Comparison of ENCODE assay signal across 10 cellular contexts in genomic region chr11:34313099-34313517, GRCh38. TPM values are rescaled to one million over a fixed set of nuclear protein-coding genes. Genes with fewer than 3 reads are reported as not detected.
DNase-seq lines count a peak whose midpoint lies in the region; ATAC-seq and TF ChIP-seq lines count a peak whose summit lies in the region.
"Had no signal": no experiment of that assay in that cellular context is flagged by ENCODE, and none has a peak within 500 bp of the region (broad histone marks: within the 10 kb centered on the region; RNA-seq: fewer than 3 reads in every experiment).

No MANE protein-coding gene starts in this region.

- no peak overlapping the region for H3K4me3 ChIP-seq in left lung
- H3K4me3 ChIP-seq: A549 had no signal

- H3K4me1 Mint-ChIP-seq in activated CD4-positive, alpha-beta T cell treated with anti-CD3 and anti-CD28 coated beads, Interleukin-2, amount 10 ng/mL, durations not matched to agents 7 days and 5 days, result peaks cover 21% of the 10 kb centered on the region
- peaks cover 18 to 40% (median 31%) of the 10 kb centered on the region in 4 donors for H3K4me1 Mint-ChIP-seq in naive thymus-derived CD8-positive, alpha-beta T cell

- peak; percentile 36 for DNase-seq in activated CD4-positive, alpha-beta T cell treated with anti-CD3 and anti-CD28 coated beads, Interleukin-2, amount 10 ng/mL, durations not matched to agents 7 days and 5 days
- DNase-seq in activated CD4-positive, alpha-beta T cell treated with anti-CD3 and anti-CD28 coated beads, Interleukin-2, amount 50 U/mL, for 4 hours, result no peak
- DNase-seq in HT1080 (ENCODE audit: low read depth), result peak; percentile 11
- peak in 5 of 10 donors; percentile 4 to 65 (median 38) for DNase-seq in naive thymus-derived CD8-positive, alpha-beta T cell
- DNase-seq in RKO (ENCODE audit: low spot score), result no peak
- DNase-seq in left colon, result no peak
- DNase-seq in left lung, result no peak
- DNase-seq: activated CD4-positive, CD25-positive, alpha-beta regulatory T cell treated with anti-CD3 and anti-CD28 coated beads, Interleukin-2, amount 50 U/mL, for 72 hours had no signal

- H3K4me1 ChIP-seq in left lung, result peaks cover 0 to 25% of the 10 kb centered on the region in 2 donors

- H3K36me3 Mint-ChIP-seq in activated CD4-positive, alpha-beta T cell treated with anti-CD3 and anti-CD28 coated beads, Interleukin-2, amount 10 ng/mL, durations not matched to agents 7 days and 5 days (ENCODE audit: low read depth), result no peaks in the 10 kb centered on the region
- no peaks in the 10 kb centered on the region for H3K36me3 Mint-ChIP-seq in naive thymus-derived CD8-positive, alpha-beta T cell

- no peaks in the 10 kb centered on the region for H3K9me3 Mint-ChIP-seq in activated CD4-positive, alpha-beta T cell treated with anti-CD3 and anti-CD28 coated beads, Interleukin-2, amount 10 ng/mL, durations not matched to agents 7 days and 5 days
- H3K9me3 Mint-ChIP-seq in naive thymus-derived CD8-positive, alpha-beta T cell, result no peaks in the 10 kb centered on the region

- intact Hi-C loops in left colon (cut with DNase I, micrococcal nuclease) (no loop called here), left lung (cut with DNase I) (no loop called here)

- TF ChIP-seq CTCF in left lung (IDR thresholded peaks at IDR 0.05), result no peak

- POLR2A ChIA-PET in activated CD4-positive, alpha-beta T cell treated with anti-CD3 and anti-CD28 coated beads, Interleukin-2, amount 10 ng/mL, durations not matched to agents 7 days and 5 days (lab: Charles Lee), result no interaction called here
- POLR2A ChIA-PET in naive thymus-derived CD8-positive, alpha-beta T cell (lab: Charles Lee), result no interaction called here

- no peaks in the 10 kb centered on the region for H3K27me3 ChIP-seq in left lung

- ATAC-seq in GM21529 (IDR thresholded peaks at IDR 0.05; ENCODE audit: unreplicated experiment) (peak; percentile 94), left colon (no peak), left lung (no peak)
- peak; percentile 80 to 88 for ATAC-seq in naive thymus-derived CD8-positive, alpha-beta T cell
- ATAC-seq: A549 had no signal

- peaks cover 14% of the 10 kb centered on the region for H3K27me3 Mint-ChIP-seq in activated CD4-positive, alpha-beta T cell treated with anti-CD3 and anti-CD28 coated beads, Interleukin-2, amount 10 ng/mL, durations not matched to agents 7 days and 5 days
- peaks cover 0 to 2% (median 0%) of the 10 kb centered on the region in 5 donors for H3K27me3 Mint-ChIP-seq in naive thymus-derived CD8-positive, alpha-beta T cell

- no peak overlapping the region for H3K4me3 Mint-ChIP-seq in activated CD4-positive, alpha-beta T cell treated with anti-CD3 and anti-CD28 coated beads, Interleukin-2, amount 10 ng/mL, durations not matched to agents 7 days and 5 days
- H3K4me3 Mint-ChIP-seq in naive thymus-derived CD8-positive, alpha-beta T cell, result peak overlapping the region in 3 of 10 donors; percentile 3 to 55 (median 15)

- CTCF ChIA-PET in activated CD4-positive, alpha-beta T cell treated with anti-CD3 and anti-CD28 coated beads, Interleukin-2, amount 10 ng/mL, durations not matched to agents 7 days and 5 days (lab: Charles Lee), result no interaction called here

- H3K9me3 ChIP-seq in left lung, result no peaks in the 10 kb centered on the region
- H3K9me3 ChIP-seq: A549 had no signal

- no peaks in the 10 kb centered on the region for H3K36me3 ChIP-seq in left lung

- no peak overlapping the region for H3K27ac ChIP-seq in left lung

- H3K27ac Mint-ChIP-seq in activated CD4-positive, alpha-beta T cell treated with anti-CD3 and anti-CD28 coated beads, Interleukin-2, amount 10 ng/mL, durations not matched to agents 7 days and 5 days, result no peak overlapping the region
- peak overlapping the region in 1 of 10 donors; percentile 40 for H3K27ac Mint-ChIP-seq in naive thymus-derived CD8-positive, alpha-beta T cell

RNA-seq across cellular contexts. Expression of gene ABTB2, which starts 44.7 kb away (rescaled TPM):
- under 1 TPM; 0.55 to 0.65 TPM for total RNA-seq in activated CD4-positive, alpha-beta T cell treated with anti-CD3 and anti-CD28 coated beads, Interleukin-2, amount 10 ng/mL, durations not matched to agents 7 days and 5 days
- total RNA-seq in HT1080 (2014; rRNA removed; shearing (Covaris generic)), result 3.8 and 4.0 TPM in 2 replicates
- polyA plus RNA-seq in HT1080 (2015; cell fraction: cytosol; rRNA removed), result 6.6 and 7.6 TPM in 2 replicates
- polyA plus RNA-seq in HT1080 (2015; cell fraction: nucleus; rRNA removed), result 11.4 TPM in 2 replicates
- total RNA-seq in naive thymus-derived CD8-positive, alpha-beta T cell, result under 1 TPM; 0.69 to 0.81 TPM
- polyA plus RNA-seq in naive thymus-derived CD8-positive, alpha-beta T cell, result under 1 TPM in 1 of 3 donors, not detected in 2; 0.05 TPM
- 10 to 100 TPM; 16.5 to 16.6 TPM for total RNA-seq in left colon
- 1 to 10 TPM; 2.4 to 6.9 TPM for total RNA-seq in left lung

Comparison
In these comparisons a context has a peak if more than half of its experiments do, and no peak if none do; other contexts are left out.
1. DNase-seq: peak in activated CD4-positive, alpha-beta T cell treated with anti-CD3 and anti-CD28 coated beads, Interleukin-2, amount 10 ng/mL, durations not matched to agents 7 days and 5 days (single experiment) and HT1080 (single experiment); none in activated CD4-positive, alpha-beta T cell treated with anti-CD3 and anti-CD28 coated beads, Interleukin-2, amount 50 U/mL, for 4 hours (0 of 2), RKO (single experiment), left colon (0 of 2) and left lung (0 of 2).
2. ATAC-seq: peak in GM21529 (single experiment) and naive thymus-derived CD8-positive, alpha-beta T cell (2 of 2); none in left colon (single experiment) and left lung (single experiment).